Comparison of ENCODE assay signal across 15 cellular contexts in genomic region chr2:99864561-99865216, GRCh38.
DNase-seq lines count a peak whose midpoint lies in the region; ATAC-seq, FAIRE-seq and TF ChIP-seq lines count a peak whose summit lies in the region.
"Had no signal": no experiment of that assay in that cellular context is flagged by ENCODE, and none has a peak within 500 bp of the region (broad histone marks: within the 10 kb centered on the region; RNA-seq: fewer than 3 reads in every experiment).

No MANE protein-coding gene starts in this region.

- DNase-seq in CD4-positive, CD25-positive, alpha-beta regulatory T cell, result no peak
- DNase-seq in NCI-H69 (lab: John Stamatoyannopoulos, UW), result peak; percentile 30
- DNase-seq in fibroblast of peridontal ligament (ENCODE audit: extremely low read depth), result peak; percentile 84
- DNase-seq in pancreas, result no peak
- DNase-seq in RWPE1 (ENCODE audit: low spot score), result no peak
- DNase-seq in activated CD4-positive, alpha-beta memory T cell treated with anti-CD3 and anti-CD28 coated beads, Interleukin-2, amount 10 ng/mL, durations not matched to agents 7 days and 5 days, result no peak
- no peak for DNase-seq in activated CD8-positive, alpha-beta memory T cell treated with anti-CD3 and anti-CD28 coated beads, Interleukin-2, amount 50 U/mL, for 4 hours
- DNase-seq: activated gamma-delta T cell treated with Interleukin-2 at 50 U/mL for 16 hours; cerebellar nuclear complex; DMS 273 treated with DMSO at 0.1 percent for 48 hours; left colon; NCI-H187 treated with DMSO at 0.1 percent for 48 hours; stimulated activated CD4-positive, alpha-beta T cell treated with anti-CD3 and anti-CD28 coated beads, Interleukin-4, amount 100 ng/mL, for 24 hours; stomach had no signal

- no peak for FAIRE-seq in pancreas (lab: Jason Lieb, UNC)

- intact Hi-C loops in pancreas (cut with DNase I), result no loop called here

- H3K27ac Mint-ChIP-seq in CD4-positive, CD25-positive, alpha-beta regulatory T cell, result peak overlapping the region in 2 of 3 donors; percentile 9 to 31
- no peak overlapping the region for H3K27ac Mint-ChIP-seq in activated CD4-positive, alpha-beta memory T cell treated with anti-CD3 and anti-CD28 coated beads, Interleukin-2, amount 10 ng/mL, durations not matched to agents 7 days and 5 days

- H3K27me3 Mint-ChIP-seq in CD4-positive, CD25-positive, alpha-beta regulatory T cell, result no peaks in the 10 kb centered on the region
- H3K27me3 Mint-ChIP-seq in activated CD4-positive, alpha-beta memory T cell treated with anti-CD3 and anti-CD28 coated beads, Interleukin-2, amount 10 ng/mL, durations not matched to agents 7 days and 5 days, result peaks cover 1% of the 10 kb centered on the region

- WGBS in pancreas, 2 donors, result 54 to 55% methylated on average over 6 of the region's 6 CpGs

- no peak overlapping the region for H3K4me3 ChIP-seq in CD4-positive, CD25-positive, alpha-beta regulatory T cell (ENCODE audit: low read depth, low read length)
- no peak overlapping the region for H3K4me3 ChIP-seq in pancreas
- H3K4me3 ChIP-seq: stomach had no signal

- H3K4me1 Mint-ChIP-seq in CD4-positive, CD25-positive, alpha-beta regulatory T cell, result peaks cover 0 to 36% (median 13%) of the 10 kb centered on the region in 4 donors
- peaks cover 4% of the 10 kb centered on the region for H3K4me1 Mint-ChIP-seq in activated CD4-positive, alpha-beta memory T cell treated with anti-CD3 and anti-CD28 coated beads, Interleukin-2, amount 10 ng/mL, durations not matched to agents 7 days and 5 days

- no peak for ATAC-seq in CD4-positive, CD25-positive, alpha-beta regulatory T cell (ENCODE audit: low read depth in 2 of 2)
- ATAC-seq in pancreas, result peak in 3 of 4 donors; percentile 56 to 73 (median 57)
- no peak for ATAC-seq in GM18909 (IDR thresholded peaks at IDR 0.05; ENCODE audit: poor library complexity, unreplicated experiment)
- ATAC-seq: left colon had no signal

- CTCF ChIA-PET in RWPE1 (lab: Yijun Ruan, JAX), result no interaction called here
- CTCF ChIA-PET in activated CD4-positive, alpha-beta memory T cell treated with anti-CD3 and anti-CD28 coated beads, Interleukin-2, amount 10 ng/mL, durations not matched to agents 7 days and 5 days (lab: Charles Lee), result no interaction called here

- H3K36me3 Mint-ChIP-seq in CD4-positive, CD25-positive, alpha-beta regulatory T cell, result peaks cover 9% of the 10 kb centered on the region
- H3K36me3 Mint-ChIP-seq in activated CD4-positive, alpha-beta memory T cell treated with anti-CD3 and anti-CD28 coated beads, Interleukin-2, amount 10 ng/mL, durations not matched to agents 7 days and 5 days (ENCODE audit: low read depth), result no peaks in the 10 kb centered on the region

- H3K4me1 ChIP-seq in CD4-positive, CD25-positive, alpha-beta regulatory T cell (ENCODE audit: control insufficient read depth, insufficient read depth, low read length, poor library complexity, severe bottlenecking), result peaks cover 6% of the 10 kb centered on the region
- no peaks in the 10 kb centered on the region for H3K4me1 ChIP-seq in pancreas

- H3K9me3 Mint-ChIP-seq in CD4-positive, CD25-positive, alpha-beta regulatory T cell, result no peaks in the 10 kb centered on the region
- no peaks in the 10 kb centered on the region for H3K9me3 Mint-ChIP-seq in activated CD4-positive, alpha-beta memory T cell treated with anti-CD3 and anti-CD28 coated beads, Interleukin-2, amount 10 ng/mL, durations not matched to agents 7 days and 5 days

- H3K4me3 Mint-ChIP-seq in CD4-positive, CD25-positive, alpha-beta regulatory T cell, result no peak overlapping the region
- H3K4me3 Mint-ChIP-seq in activated CD4-positive, alpha-beta memory T cell treated with anti-CD3 and anti-CD28 coated beads, Interleukin-2, amount 10 ng/mL, durations not matched to agents 7 days and 5 days, result no peak overlapping the region

- no peaks in the 10 kb centered on the region for H3K27me3 ChIP-seq in CD4-positive, CD25-positive, alpha-beta regulatory T cell (ENCODE audit: control insufficient read depth, insufficient read depth, low read length)
- H3K27me3 ChIP-seq in pancreas, result peaks cover 0 to 3% (median 0%) of the 10 kb centered on the region in 4 donors
- H3K27me3 ChIP-seq: stomach had no signal

- TF ChIP-seq CTCF in pancreas (IDR thresholded peaks at IDR 0.05) (no peak), RWPE1 (conservative IDR thresholded peaks at IDR 0.05; ENCODE audit: low read depth) (no peak)

- H3K36me3 ChIP-seq in CD4-positive, CD25-positive, alpha-beta regulatory T cell (ENCODE audit: control insufficient read depth, insufficient read depth, low read length), result no peaks in the 10 kb centered on the region
- no peaks in the 10 kb centered on the region for H3K36me3 ChIP-seq in pancreas
- H3K36me3 ChIP-seq: stomach had no signal

- H3K27ac ChIP-seq in CD4-positive, CD25-positive, alpha-beta regulatory T cell (ENCODE audit: insufficient read depth, low read length, poor library complexity, severe bottlenecking), result no peak overlapping the region
- H3K27ac ChIP-seq in pancreas (no peak overlapping the region), RWPE1 (no peak overlapping the region)

- POLR2A ChIA-PET in RWPE1 (lab: Yijun Ruan, JAX; ENCODE audit: low non-redundant PET), result no interaction called here
- POLR2A ChIA-PET in activated CD4-positive, alpha-beta memory T cell treated with anti-CD3 and anti-CD28 coated beads, Interleukin-2, amount 10 ng/mL, durations not matched to agents 7 days and 5 days (lab: Charles Lee), result no interaction called here

- no peaks in the 10 kb centered on the region for H3K9me3 ChIP-seq in CD4-positive, CD25-positive, alpha-beta regulatory T cell (ENCODE audit: control insufficient read depth in 2 of 2, low read length in 2 of 2)
- H3K9me3 ChIP-seq in pancreas, result no peaks in the 10 kb centered on the region
- H3K9me3 ChIP-seq: stomach had no signal

Comparison
In these comparisons a context has a peak if more than half of its experiments do, and no peak if none do; other contexts are left out.
1. ATAC-seq: peak in pancreas (3 of 4); none in CD4-positive, CD25-positive, alpha-beta regulatory T cell (0 of 2) and GM18909 (single experiment).
2. DNase-seq: peak in NCI-H69 (single experiment) and fibroblast of peridontal ligament (single experiment); none in CD4-positive, CD25-positive, alpha-beta regulatory T cell (0 of 3), pancreas (0 of 6), RWPE1 (single experiment), activated CD4-positive, alpha-beta memory T cell treated with anti-CD3 and anti-CD28 coated beads, Interleukin-2, amount 10 ng/mL, durations not matched to agents 7 days and 5 days (single experiment) and activated CD8-positive, alpha-beta memory T cell treated with anti-CD3 and anti-CD28 coated beads, Interleukin-2, amount 50 U/mL, for 4 hours (single experiment).